In genomic region chr12:119311897-119312296, GRCh38 we compare ENCODE assay signal across 42 cellular contexts. TPM values are rescaled to one million over a fixed set of nuclear protein-coding genes. Genes with fewer than 3 reads are reported as not detected.
"Had no signal": no experiment of that assay in that cellular context is flagged by ENCODE, and none has a peak within 500 bp of the region (broad histone marks: within the 10 kb centered on the region; RNA-seq: fewer than 3 reads in every experiment).

No MANE protein-coding gene starts in this region.

- H3K36me3 Mint-ChIP-seq: activated CD4-positive, alpha-beta memory T cell treated with anti-CD3 and anti-CD28 coated beads for 36 hours; activated naive CD4-positive, alpha-beta T cell treated with anti-CD3 and anti-CD28 coated beads, Interleukin-2, amount 50 U/mL, for 72 hours; T-cell had no signal

- H3K4me1 Mint-ChIP-seq: activated B cell treated with CpG ODN at 0.5 μM for 24 hours, T-cell, T-helper 17 cell had no signal

- H3K4me3 Mint-ChIP-seq: activated B cell treated with CpG ODN at 0.5 μM for 24 hours; activated CD4-positive, alpha-beta memory T cell treated with anti-CD3 and anti-CD28 coated beads for 36 hours; activated naive CD4-positive, alpha-beta T cell treated with anti-CD3 and anti-CD28 coated beads for 36 hours; activated T-cell treated with anti-CD3 and anti-CD28 coated beads, Interleukin-2, amount 50 U/mL, for 4 hours; activated T-helper 1 cell treated with anti-CD3 and anti-CD28 coated beads, Interleukin-12 subunit alpha, Interleukin-12 subunit beta, Interleukin-2, Interleukin-4 antibody, amounts not matched to agents 30 ng/mL and 10 ng/mL and 1 ng/mL, durations not matched to agents 14 hours and 24 hours and 36 hours; T-cell; T-helper 17 cell had no signal

- H3K4me3 ChIP-seq: adrenal gland, body of pancreas, breast epithelium, PC-9 had no signal

- DNase-seq: activated B cell treated with CpG ODN at 0.5 μM for 24 hours; activated CD4-positive, alpha-beta memory T cell treated with anti-CD3 and anti-CD28 coated beads for 36 hours; activated CD4-positive, alpha-beta T cell treated with anti-CD3 and anti-CD28 coated beads for 4 hours; activated CD4-positive, alpha-beta T cell treated with anti-CD3 and anti-CD28 coated beads, Interleukin-2, amount 50 U/mL, for 1 hour; activated CD4-positive, CD25-positive, alpha-beta regulatory T cell treated with anti-CD3 and anti-CD28 coated beads, Interleukin-2, amount 50 U/mL, for 72 hours; activated CD8-positive, alpha-beta memory T cell treated with anti-CD3 and anti-CD28 coated beads, Interleukin-2, amount 50 U/mL, for 4 hours; activated gamma-delta T cell treated with Interleukin-2 at 50 U/mL for 16 hours; activated naive CD4-positive, alpha-beta T cell treated with anti-CD3 and anti-CD28 coated beads for 36 hours; activated T-cell treated with anti-CD3 and anti-CD28 coated beads for 4 hours; activated T-cell treated with anti-CD3 and anti-CD28 coated beads, Interleukin-2, amount 50 U/mL, for 4 hours; adrenal gland; body of pancreas; caudate nucleus; cerebellar nuclear complex; MM.1S; MV-4-11; NCI-H1092; NCI-H1436 treated with DMSO at 0.1 percent for 48 hours; NCI-H187; NCI-H2029 treated with DMSO at 0.1 percent for 48 hours; NCI-H2107; NCI-H2171; NCI-H510A; NCI-H748 treated with DMSO at 0.1 percent for 48 hours; NK-92 treated with Interleukin-12 subunit alpha and Interleukin-12 subunit beta, amount 100 ng/mL, for 24 hours; PC-9; SIG-M5; T-cell; T-helper 17 cell; T-helper 9 cell had no signal

- H3K27me3 Mint-ChIP-seq: activated CD4-positive, alpha-beta memory T cell treated with anti-CD3 and anti-CD28 coated beads for 36 hours; T-helper 17 cell had no signal

- FAIRE-seq: astrocyte, RCC 7860, TTC549 had no signal

- ATAC-seq: activated naive CD4-positive, alpha-beta T cell treated with anti-CD3 and anti-CD28 coated beads, Interleukin-2, amount 50 U/mL, for 72 hours; activated T-cell treated with anti-CD3 and anti-CD28 coated beads, Interleukin-2, amount 50 U/mL, for 4 hours; body of pancreas; Right ventricle myocardium inferior; SK-N-SH treated with all-trans-retinoic acid at 6 μM for 48 hours; T-cell; T-helper 17 cell had no signal

- H3K36me3 ChIP-seq: adrenal gland, breast epithelium had no signal

- H3K4me2 ChIP-seq: PC-9 had no signal

- H3K9me3 ChIP-seq: adrenal gland, body of pancreas had no signal

- H3K4me1 ChIP-seq: adrenal gland, body of pancreas, breast epithelium had no signal

- H3K9me3 Mint-ChIP-seq: activated CD4-positive, alpha-beta memory T cell treated with anti-CD3 and anti-CD28 coated beads for 36 hours; activated naive CD4-positive, alpha-beta T cell treated with anti-CD3 and anti-CD28 coated beads for 36 hours; activated T-helper 1 cell treated with anti-CD3 and anti-CD28 coated beads, Interleukin-12 subunit alpha, Interleukin-12 subunit beta, Interleukin-2, Interleukin-4 antibody, amounts not matched to agents 30 ng/mL and 10 ng/mL and 1 ng/mL, durations not matched to agents 14 hours and 24 hours and 36 hours; T-cell had no signal

- H3K27ac Mint-ChIP-seq: activated B cell treated with CpG ODN at 0.5 μM for 24 hours; activated CD4-positive, alpha-beta memory T cell treated with anti-CD3 and anti-CD28 coated beads for 36 hours; activated naive CD4-positive, alpha-beta T cell treated with anti-CD3 and anti-CD28 coated beads for 36 hours; activated naive CD4-positive, alpha-beta T cell treated with anti-CD3 and anti-CD28 coated beads, Interleukin-2, amount 50 U/mL, for 72 hours; activated T-helper 1 cell treated with anti-CD3 and anti-CD28 coated beads, Interleukin-12 subunit alpha, Interleukin-12 subunit beta, Interleukin-2, Interleukin-4 antibody, amounts not matched to agents 30 ng/mL and 10 ng/mL and 1 ng/mL, durations not matched to agents 14 hours and 24 hours and 36 hours; T-cell; T-helper 17 cell had no signal

- H3K27me3 ChIP-seq: adrenal gland, body of pancreas, breast epithelium had no signal

- H3K27ac ChIP-seq: adrenal gland, body of pancreas, breast epithelium, PC-9, RWPE1 had no signal

RNA-seq across cellular contexts. Expression of gene CCDC60, which starts 22.6 kb away (rescaled TPM):
- total RNA-seq: activated B cell treated with CpG ODN at 0.5 μM for 24 hours; activated CD4-positive, alpha-beta memory T cell treated with anti-CD3 and anti-CD28 coated beads for 36 hours; activated naive CD4-positive, alpha-beta T cell treated with anti-CD3 and anti-CD28 coated beads for 36 hours; activated naive CD4-positive, alpha-beta T cell treated with anti-CD3 and anti-CD28 coated beads, Interleukin-2, amount 50 U/mL, for 72 hours; activated T-cell treated with anti-CD3 and anti-CD28 coated beads, Interleukin-2, amount 50 U/mL, for 4 hours; activated T-helper 1 cell treated with anti-CD3 and anti-CD28 coated beads, Interleukin-12 subunit alpha, Interleukin-12 subunit beta, Interleukin-2, Interleukin-4 antibody, amounts not matched to agents 30 ng/mL and 10 ng/mL and 1 ng/mL, durations not matched to agents 14 hours and 24 hours and 36 hours; adrenal gland; body of pancreas; breast epithelium; LHCN-M2; OCI-LY7; PC-9; Right ventricle myocardium inferior; SK-MEL-5; T-cell; T-helper 17 cell had no signal
- polyA plus RNA-seq: adrenal gland had no signal
